ENCODE assay signal across 8 cellular contexts in the genomic region with DNA sequence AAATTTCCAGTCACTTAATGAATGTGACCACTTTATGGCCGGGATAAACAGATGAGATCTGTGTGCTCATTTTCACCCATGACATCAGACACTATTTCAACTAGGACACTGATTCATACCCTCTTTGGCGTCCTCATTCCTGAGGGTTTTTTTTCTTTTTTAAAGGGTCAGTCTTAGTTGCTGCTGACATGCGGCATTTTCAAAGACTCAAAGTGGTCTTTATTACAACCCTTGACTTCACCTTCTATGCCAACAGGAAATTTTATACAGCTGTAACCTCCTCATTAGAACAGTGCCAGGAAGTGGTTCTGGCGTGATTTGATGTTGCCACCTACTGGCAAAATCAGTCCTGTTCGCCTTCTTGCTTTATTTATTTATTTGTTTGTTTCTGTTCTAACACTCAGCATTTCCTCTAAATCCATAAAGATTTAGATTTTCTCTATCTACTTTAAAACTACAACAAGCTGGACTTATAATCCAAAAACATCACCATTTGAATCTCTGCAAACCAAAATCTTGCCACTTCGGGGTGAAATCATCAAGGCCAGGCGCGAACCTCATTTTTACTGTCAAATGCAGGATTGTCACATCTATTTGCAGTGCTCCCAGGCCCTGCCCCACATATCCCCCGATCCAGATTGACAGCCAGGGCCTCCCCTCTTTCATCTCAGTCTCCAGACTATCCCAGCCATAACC.
DNase-seq lines count a peak whose midpoint lies in the region; ATAC-seq lines count a peak whose summit lies in the region.

No MANE protein-coding gene starts in this region.

- DNase-seq in NCI-H2107 treated with DMSO at 0.1 percent for 48 hours (lab: John Stamatoyannopoulos, UW; ENCODE audit: unreplicated experiment) (peak; percentile 1), NCI-H2107 (lab: John Stamatoyannopoulos, UW) (no peak), SJCRH30 (peak; percentile 60 to 82), left cardiac atrium (no peak), superior temporal gyrus (ENCODE audit: extremely low spot score) (peak; percentile 91), 8988T (no peak), Kasumi-1 (lab: John Stamatoyannopoulos, UW) (no peak)

- H3K4me1 ChIP-seq in SJCRH30: peaks cover 6% of the 10 kb centered on the region; the same call in 1 of the 2 replicates

- intact Hi-C loops in left cardiac atrium (cut with DNase I): no loop called here

- H3K4me3 ChIP-seq in SJCRH30: no peak overlapping the region

- H3K36me3 ChIP-seq in SJCRH30: no peaks in the 10 kb centered on the region

- H3K27me3 ChIP-seq in SJCRH30: no peaks in the 10 kb centered on the region

- ATAC-seq in left cardiac atrium (peak; percentile 65 to 78), HG03342 (IDR thresholded peaks at IDR 0.05; ENCODE audit: unreplicated experiment) (no peak)

- H3K9me3 ChIP-seq in SJCRH30 (replicated peaks): no peaks in the 10 kb centered on the region; the same call in 1 of the 2 replicates

- peak overlapping the region; percentile 16; the same call in 1 of the 2 replicates for H3K27ac ChIP-seq in SJCRH30

Comparison
In these comparisons a context has a peak if more than half of its experiments do, and no peak if none do; other contexts are left out.
1. DNase-seq: peak in NCI-H2107 treated with DMSO at 0.1 percent for 48 hours (single experiment), SJCRH30 (2 of 2) and superior temporal gyrus (single experiment); none in NCI-H2107 (single experiment), left cardiac atrium (single experiment), 8988T (single experiment) and Kasumi-1 (0 of 2).